ENCODE assay signal across 18 cellular contexts in genomic region chr14:40623641-40624040, GRCh38.
"Had no signal": no experiment of that assay in that cellular context is flagged by ENCODE, and none has a peak within 500 bp of the region (broad histone marks: within the 10 kb centered on the region; RNA-seq: fewer than 3 reads in every experiment).

No MANE protein-coding gene starts in this region.

- H3K27me3 Mint-ChIP-seq: activated B cell treated with CpG ODN at 0.5 μM for 24 hours; activated CD4-positive, alpha-beta T cell treated with anti-CD3 and anti-CD28 coated beads, Interleukin-2, amount 10 ng/mL, durations not matched to agents 24 days and 14 days; activated naive CD8-positive, alpha-beta T cell had no signal

- H3K4me3 Mint-ChIP-seq: activated B cell treated with CpG ODN at 0.5 μM for 24 hours; activated CD4-positive, alpha-beta T cell treated with anti-CD3 and anti-CD28 coated beads, Interleukin-2, amount 10 ng/mL, durations not matched to agents 24 days and 14 days; activated CD8-positive, alpha-beta T cell treated with anti-CD3 and anti-CD28 coated beads, Interleukin-2, amount 10 ng/mL, durations not matched to agents 7 days and 5 days; activated naive CD8-positive, alpha-beta T cell; activated T-cell treated with anti-CD3 and anti-CD28 coated beads, Interleukin-2, amount 50 U/mL, for 72 hours; mesothelial cell of epicardium; neural progenitor cell had no signal

- ATAC-seq: activated CD8-positive, alpha-beta T cell treated with anti-CD3 and anti-CD28 coated beads, Interleukin-2, amount 10 ng/mL, durations not matched to agents 7 days and 5 days; activated T-cell treated with anti-CD3 and anti-CD28 coated beads, Interleukin-2, amount 50 U/mL, for 72 hours; body of pancreas; esophagus mucosa; left colon had no signal

- H3K36me3 Mint-ChIP-seq: activated naive CD8-positive, alpha-beta T cell; mesothelial cell of epicardium; neural progenitor cell had no signal

- H3K4me1 Mint-ChIP-seq: activated B cell treated with CpG ODN at 0.5 μM for 24 hours; activated CD4-positive, alpha-beta T cell treated with anti-CD3 and anti-CD28 coated beads, Interleukin-2, amount 10 ng/mL, durations not matched to agents 24 days and 14 days; neural progenitor cell had no signal

- H3K27ac Mint-ChIP-seq: activated B cell treated with CpG ODN at 0.5 μM for 24 hours; activated CD4-positive, alpha-beta T cell treated with anti-CD3 and anti-CD28 coated beads, Interleukin-2, amount 10 ng/mL, durations not matched to agents 24 days and 14 days; activated CD8-positive, alpha-beta T cell treated with anti-CD3 and anti-CD28 coated beads, Interleukin-2, amount 10 ng/mL, durations not matched to agents 7 days and 5 days; activated naive CD8-positive, alpha-beta T cell; activated T-cell treated with anti-CD3 and anti-CD28 coated beads, Interleukin-2, amount 50 U/mL, for 72 hours; neural progenitor cell had no signal

- H3K9me3 Mint-ChIP-seq: activated T-cell treated with anti-CD3 and anti-CD28 coated beads, Interleukin-2, amount 50 U/mL, for 72 hours; mesothelial cell of epicardium; neural progenitor cell had no signal

- DNase-seq: activated B cell treated with CpG ODN at 0.5 μM for 24 hours; activated CD4-positive, alpha-beta T cell treated with anti-CD3 and anti-CD28 coated beads, Interleukin-2, amount 10 ng/mL, durations not matched to agents 24 days and 14 days; activated CD8-positive, alpha-beta memory T cell treated with anti-CD3 and anti-CD28 coated beads, Interleukin-2, amount 50 U/mL, for 4 hours; activated CD8-positive, alpha-beta T cell treated with anti-CD3 and anti-CD28 coated beads, Interleukin-2, amount 10 ng/mL, durations not matched to agents 7 days and 5 days; activated gamma-delta T cell; activated T-cell treated with anti-CD3 and anti-CD28 coated beads, Interleukin-2, amount 50 U/mL, for 72 hours; amygdala; body of pancreas; caudate nucleus; colonic mucosa; left colon; ovary; sigmoid colon; stimulated activated CD4-positive, alpha-beta T cell treated with anti-CD3 and anti-CD28 coated beads, Interleukin-1b, Interleukin-23, amount 100 ng/mL, for 48 hours had no signal
